Comparison of ENCODE assay signal across 24 cellular contexts in genomic region chr5:150577378-150577777, GRCh38.
"Had no signal": no experiment of that assay in that cellular context is flagged by ENCODE, and none has a peak within 500 bp of the region (broad histone marks: within the 10 kb centered on the region; RNA-seq: fewer than 3 reads in every experiment).

No MANE protein-coding gene starts in this region.

- H3K36me3 ChIP-seq: adrenal gland, ascending aorta, brain microvascular endothelial cell, esophagus muscularis mucosa, neutrophil, ovary, spleen, thyroid gland had no signal

- H3K27ac ChIP-seq: adrenal gland, ascending aorta, brain microvascular endothelial cell, esophagus muscularis mucosa, hepatocyte, neutrophil, ovary, spleen, thyroid gland had no signal

- H3K36me3 Mint-ChIP-seq: activated naive CD4-positive, alpha-beta T cell treated with anti-CD3 and anti-CD28 coated beads, Interleukin-2, amount 50 U/mL, for 24 hours; immature natural killer cell; naive thymus-derived CD8-positive, alpha-beta T cell had no signal

- DNase-seq: activated CD4-positive, alpha-beta memory T cell treated with anti-CD3 and anti-CD28 coated beads, Interleukin-2, amount 10 ng/mL, durations not matched to agents 7 days and 5 days; activated CD4-positive, alpha-beta T cell treated with anti-CD3 and anti-CD28 coated beads, Interleukin-2, amount 10 ng/mL, durations not matched to agents 24 days and 14 days; activated gamma-delta T cell treated with Interleukin-2 at 50 U/mL for 16 hours; activated T-cell treated with anti-CD3 and anti-CD28 coated beads, Interleukin-2, amount 50 U/mL, for 72 hours; brain microvascular endothelial cell; central memory CD4-positive, alpha-beta T cell; effector memory CD4-positive, alpha-beta T cell; glutamatergic neuron; immature natural killer cell; naive thymus-derived CD8-positive, alpha-beta T cell; spleen; stimulated activated CD4-positive, alpha-beta T cell treated with anti-CD3 and anti-CD28 coated beads, Interleukin-4, amount 100 ng/mL, for 4 hours; stimulated activated naive CD8-positive, alpha-beta T cell treated with anti-CD3 and anti-CD28 coated beads, Interleukin-15, Interleukin-2, amounts not matched to agents 100 U/mL and 50 U/mL, for 24 hours; substantia nigra; thyroid gland had no signal

- ATAC-seq: activated CD4-positive, CD25-positive, alpha-beta regulatory T cell treated with anti-CD3 and anti-CD28 coated beads, Interleukin-2, amount 50 U/mL, for 24 hours; activated T-cell treated with anti-CD3 and anti-CD28 coated beads, Interleukin-2, amount 50 U/mL, for 72 hours; left lobe of liver; naive thymus-derived CD8-positive, alpha-beta T cell had no signal

- H3K4me3 Mint-ChIP-seq: activated CD4-positive, alpha-beta memory T cell treated with anti-CD3 and anti-CD28 coated beads, Interleukin-2, amount 10 ng/mL, durations not matched to agents 7 days and 5 days; activated CD4-positive, alpha-beta T cell treated with anti-CD3 and anti-CD28 coated beads, Interleukin-2, amount 10 ng/mL, durations not matched to agents 24 days and 14 days; activated naive CD4-positive, alpha-beta T cell treated with anti-CD3 and anti-CD28 coated beads, Interleukin-2, amount 50 U/mL, for 24 hours; activated T-cell treated with anti-CD3 and anti-CD28 coated beads, Interleukin-2, amount 50 U/mL, for 72 hours; immature natural killer cell; naive thymus-derived CD8-positive, alpha-beta T cell had no signal

- H3K9me3 Mint-ChIP-seq: activated CD4-positive, alpha-beta memory T cell treated with anti-CD3 and anti-CD28 coated beads, Interleukin-2, amount 10 ng/mL, durations not matched to agents 7 days and 5 days; activated CD4-positive, alpha-beta T cell treated with anti-CD3 and anti-CD28 coated beads, Interleukin-2, amount 10 ng/mL, durations not matched to agents 24 days and 14 days; activated naive CD4-positive, alpha-beta T cell treated with anti-CD3 and anti-CD28 coated beads, Interleukin-2, amount 50 U/mL, for 24 hours; activated T-cell treated with anti-CD3 and anti-CD28 coated beads, Interleukin-2, amount 50 U/mL, for 72 hours; immature natural killer cell; naive thymus-derived CD8-positive, alpha-beta T cell had no signal

- H3K27me3 ChIP-seq: adrenal gland, ascending aorta, brain microvascular endothelial cell, hepatocyte, ovary, thyroid gland had no signal

- H3K4me3 ChIP-seq: adrenal gland, ascending aorta, esophagus muscularis mucosa, hepatocyte, ovary, spleen, thyroid gland had no signal

- H3K9me3 ChIP-seq: adrenal gland, ascending aorta, esophagus muscularis mucosa, neutrophil, ovary, spleen, thyroid gland had no signal

- H3K27ac Mint-ChIP-seq: activated CD4-positive, alpha-beta memory T cell treated with anti-CD3 and anti-CD28 coated beads, Interleukin-2, amount 10 ng/mL, durations not matched to agents 7 days and 5 days; activated CD4-positive, alpha-beta T cell treated with anti-CD3 and anti-CD28 coated beads, Interleukin-2, amount 10 ng/mL, durations not matched to agents 24 days and 14 days; activated naive CD4-positive, alpha-beta T cell treated with anti-CD3 and anti-CD28 coated beads, Interleukin-2, amount 50 U/mL, for 24 hours; activated T-cell treated with anti-CD3 and anti-CD28 coated beads, Interleukin-2, amount 50 U/mL, for 72 hours; immature natural killer cell; naive thymus-derived CD8-positive, alpha-beta T cell had no signal

- H3K4me1 Mint-ChIP-seq: activated CD4-positive, alpha-beta memory T cell treated with anti-CD3 and anti-CD28 coated beads, Interleukin-2, amount 10 ng/mL, durations not matched to agents 7 days and 5 days; activated CD4-positive, alpha-beta T cell treated with anti-CD3 and anti-CD28 coated beads, Interleukin-2, amount 10 ng/mL, durations not matched to agents 24 days and 14 days; activated naive CD4-positive, alpha-beta T cell treated with anti-CD3 and anti-CD28 coated beads, Interleukin-2, amount 50 U/mL, for 24 hours; immature natural killer cell had no signal
